Comparison of ENCODE assay signal across 8 cellular contexts in the genomic region with DNA sequence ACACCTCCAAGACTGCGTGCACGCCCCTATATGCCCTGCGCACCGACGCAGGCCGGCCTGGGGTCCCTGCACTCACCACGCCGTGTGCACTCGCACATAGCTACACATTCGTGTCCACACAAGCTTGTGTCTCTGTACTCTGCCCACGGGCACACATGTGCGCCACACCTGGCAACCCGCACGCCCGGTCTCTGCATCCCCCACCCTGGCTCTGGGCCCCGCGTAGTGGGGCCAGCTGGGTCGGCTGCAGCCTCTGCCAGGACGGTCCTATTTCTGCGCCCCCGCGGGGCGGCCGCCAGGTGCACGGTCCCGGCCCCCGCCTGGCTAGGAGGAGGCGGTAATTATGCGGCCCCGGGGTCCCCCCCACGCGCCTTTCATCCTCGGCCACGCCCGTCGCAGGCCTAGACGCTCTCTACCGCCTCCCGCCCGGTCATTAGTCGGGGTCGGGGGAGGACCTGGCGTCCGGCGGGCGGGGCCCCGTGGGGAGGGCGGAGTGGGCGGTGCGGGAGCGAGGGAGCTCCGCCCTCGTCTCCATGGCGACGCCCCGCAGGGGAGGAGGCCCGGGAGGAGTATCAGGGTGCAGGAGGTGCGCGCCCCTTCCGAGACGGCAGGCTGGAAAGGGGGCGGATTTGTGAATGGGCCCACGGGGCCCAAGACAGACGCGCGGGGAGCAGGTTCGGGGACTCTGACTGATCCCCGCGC. TPM values are rescaled to one million over a fixed set of nuclear protein-coding genes. Genes with fewer than 3 reads are reported as not detected.
DNase-seq lines count a peak whose midpoint lies in the region; FAIRE-seq and TF ChIP-seq lines count a peak whose summit lies in the region.

No MANE protein-coding gene starts in this region.

- peak overlapping the region; percentile 52 for H3K4me3 Mint-ChIP-seq in nephron progenitor cell

- peaks cover 81% of the 10 kb centered on the region for H3K4me1 Mint-ChIP-seq in nephron progenitor cell

- H3K4me1 ChIP-seq in BE2C, result peaks cover 52% of the 10 kb centered on the region

- H3K9me3 Mint-ChIP-seq in nephron progenitor cell, result no peaks in the 10 kb centered on the region

- peaks cover 6% of the 10 kb centered on the region for H3K27me3 Mint-ChIP-seq in nephron progenitor cell (ENCODE audit: low read depth, poor library complexity)

- H3K27me3 ChIP-seq in BE2C, result peaks cover 3% of the 10 kb centered on the region; the same call in 1 of the 2 replicates

- TF ChIP-seq CTCF in BE2C (IDR thresholded peaks at IDR 0.05; ENCODE audit: low read depth, low read length) (no peak), fibroblast of the aortic adventitia (IDR thresholded peaks at IDR 0.05; ENCODE audit: insufficient read depth, low read length) (no peak), nephron progenitor cell (IDR thresholded peaks at IDR 0.05) (no peak)

- no peaks in the 10 kb centered on the region for H3K9me3 ChIP-seq in BE2C

- DNase-seq in BE2C (peak; percentile 92), GM19238 (ENCODE audit: insufficient read length, low spot score) (peak; percentile 91), HTR-8/SVneo (ENCODE audit: insufficient read length, low spot score) (peak; percentile 76), RPMI7951 (ENCODE audit: low read depth) (peak; percentile 96), fibroblast of the aortic adventitia (ENCODE audit: low read depth) (peak; percentile 78), nephron progenitor cell (peak; percentile 86)
- peak; percentile 84 for DNase-seq in activated effector memory CD4-positive, alpha-beta T cell treated with Interleukin-2 at 50 U/mL for 16 hours

- peaks cover 10% of the 10 kb centered on the region for H3K36me3 ChIP-seq in BE2C

- peak overlapping the region; percentile 84 for H3K27ac Mint-ChIP-seq in nephron progenitor cell

- H3K36me3 Mint-ChIP-seq in nephron progenitor cell (ENCODE audit: low read depth), result peaks cover 15% of the 10 kb centered on the region

- H3K4me3 ChIP-seq in BE2C (ENCODE audit: low read depth, low read length), result peak overlapping the region; percentile 59
- peak overlapping the region; percentile 62 for H3K4me3 ChIP-seq in fibroblast of the aortic adventitia (ENCODE audit: low read depth, low read length)

- peak; percentile 44 for FAIRE-seq in HTR-8/SVneo (lab: Jason Lieb, UNC)

- H3K27ac ChIP-seq in temporal lobe (ENCODE audit: low read depth, low read length), result peak overlapping the region; percentile 75

RNA-seq across cellular contexts. Expression of gene CIRBP, which starts 2.9 kb away (rescaled TPM):
- 385 TPM for polyA plus RNA-seq in BE2C (2012; ENCODE audit: insufficient read depth, insufficient read length, low read depth)
- 44.2 and 66.8 TPM in 2 replicates for total RNA-seq in RPMI7951 (2014; rRNA removed; shearing (Covaris generic))
- 245 and 776 TPM in 2 replicates for total RNA-seq in fibroblast of the aortic adventitia (ENCODE audit: low replicate concordance)
- total RNA-seq in temporal lobe, result 289 TPM

RNA-seq across cellular contexts. Expression of gene FAM174C, which starts 9.1 kb away (rescaled TPM):
- polyA plus RNA-seq in BE2C (2012; ENCODE audit: insufficient read depth, insufficient read length, low read depth), result 224 TPM
- total RNA-seq in RPMI7951 (2014; rRNA removed; shearing (Covaris generic)), result 57.6 and 92.0 TPM in 2 replicates
- 25.2 and 123 TPM in 2 replicates for total RNA-seq in fibroblast of the aortic adventitia (ENCODE audit: low replicate concordance)
- total RNA-seq in temporal lobe, result 8.9 TPM

RNA-seq across cellular contexts. Expression of gene MIDN, which starts 17.9 kb away (rescaled TPM):
- polyA plus RNA-seq in BE2C (2012; ENCODE audit: insufficient read depth, insufficient read length, low read depth), result 186 TPM
- 3.2 and 4.1 TPM in 2 replicates for total RNA-seq in RPMI7951 (2014; rRNA removed; shearing (Covaris generic))
- total RNA-seq in fibroblast of the aortic adventitia (ENCODE audit: low replicate concordance) (23.2 and 32.5 TPM in 2 replicates), temporal lobe (22.6 TPM)

RNA-seq across cellular contexts. Expression of gene EFNA2, which starts 19.4 kb away (rescaled TPM):
- 2.7 TPM for polyA plus RNA-seq in BE2C (2012; ENCODE audit: insufficient read depth, insufficient read length, low read depth)
- total RNA-seq in RPMI7951 (2014; rRNA removed; shearing (Covaris generic)), result not detected in 2 replicates
- total RNA-seq in fibroblast of the aortic adventitia (ENCODE audit: low replicate concordance) (not detected in 2 replicates), temporal lobe (4.9 TPM)

RNA-seq across cellular contexts. Expression of gene ATP5F1D, which starts 24.7 kb away (rescaled TPM):
- 658 TPM for polyA plus RNA-seq in BE2C (2012; ENCODE audit: insufficient read depth, insufficient read length, low read depth)
- 41.8 and 78.0 TPM in 2 replicates for total RNA-seq in RPMI7951 (2014; rRNA removed; shearing (Covaris generic))
- total RNA-seq in fibroblast of the aortic adventitia (ENCODE audit: low replicate concordance) (15.7 and 55.6 TPM in 2 replicates), temporal lobe (27.5 TPM)

Comparison
In these comparisons a context has a peak if more than half of its experiments do, and no peak if none do; other contexts are left out.
1. Peak in every context shown above with its lines: DNase-seq, H3K4me3 ChIP-seq and H3K27ac ChIP-seq.